1 cellular context compared by ENCODE assay signal in genomic region chr4:40258624-40259023, GRCh38.
A peak's percentile ranks its signal among the peaks of the same experiment; 100 is the strongest.
TF ChIP-seq lines count a peak whose summit lies in the region.

No MANE protein-coding gene starts in this region.

TF ChIP-seq in K562, 482 proteins besides CTCF, POLR2A, EP300 and RAD21 (continued from another document):
- TF ChIP-seq MGA (IDR thresholded peaks at IDR 0.05), result peak; percentile 68
- TF ChIP-seq, protein P1, sequence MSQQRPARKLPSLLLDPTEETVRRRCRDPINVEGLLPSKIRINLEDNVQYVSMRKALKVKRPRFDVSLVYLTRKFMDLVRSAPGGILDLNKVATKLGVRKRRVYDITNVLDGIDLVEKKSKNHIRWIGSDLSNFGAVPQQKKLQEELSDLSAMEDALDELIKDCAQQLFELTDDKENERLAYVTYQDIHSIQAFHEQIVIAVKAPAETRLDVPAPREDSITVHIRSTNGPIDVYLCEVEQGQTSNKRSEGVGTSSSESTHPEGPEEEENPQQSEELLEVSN (IDR thresholded peaks at IDR 0.05; ENCODE audit: borderline replicate concordance in 1 of 2, extremely low read depth in 1 of 2, insufficient read depth in 1 of 2, insufficient read length in 1 of 2, low read depth in 1 of 2, low read length in 1 of 2, poor library complexity in 1 of 2, severe bottlenecking in 1 of 2), result peak in 1 of 2 experiments; percentile 63
